Comparison of ENCODE assay signal across 1 cellular context in genomic region chr2:60964651-60965513, GRCh38.
A peak's percentile ranks its signal among the peaks of the same experiment; 100 is the strongest.
TF ChIP-seq lines count a peak whose summit lies in the region.

No MANE protein-coding gene starts in this region.

TF ChIP-seq in liver, 16 proteins besides CTCF, POLR2A, EP300 and RAD21:
- TF ChIP-seq RXRA (IDR thresholded peaks at IDR 0.05) (no peak), YY1 (IDR thresholded peaks at IDR 0.05) (peak; percentile 45), FOXA1 (IDR thresholded peaks at IDR 0.05) (no peak)
- TF ChIP-seq, protein P1, sequence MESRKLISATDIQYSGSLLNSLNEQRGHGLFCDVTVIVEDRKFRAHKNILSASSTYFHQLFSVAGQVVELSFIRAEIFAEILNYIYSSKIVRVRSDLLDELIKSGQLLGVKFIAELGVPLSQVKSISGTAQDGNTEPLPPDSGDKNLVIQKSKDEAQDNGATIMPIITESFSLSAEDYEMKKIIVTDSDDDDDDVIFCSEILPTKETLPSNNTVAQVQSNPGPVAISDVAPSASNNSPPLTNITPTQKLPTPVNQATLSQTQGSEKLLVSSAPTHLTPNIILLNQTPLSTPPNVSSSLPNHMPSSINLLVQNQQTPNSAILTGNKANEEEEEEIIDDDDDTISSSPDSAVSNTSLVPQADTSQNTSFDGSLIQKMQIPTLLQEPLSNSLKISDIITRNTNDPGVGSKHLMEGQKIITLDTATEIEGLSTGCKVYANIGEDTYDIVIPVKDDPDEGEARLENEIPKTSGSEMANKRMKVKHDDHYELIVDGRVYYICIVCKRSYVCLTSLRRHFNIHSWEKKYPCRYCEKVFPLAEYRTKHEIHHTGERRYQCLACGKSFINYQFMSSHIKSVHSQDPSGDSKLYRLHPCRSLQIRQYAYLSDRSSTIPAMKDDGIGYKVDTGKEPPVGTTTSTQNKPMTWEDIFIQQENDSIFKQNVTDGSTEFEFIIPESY (IDR thresholded peaks at IDR 0.05) = no peak
TF ChIP-seq in liver: peak in this region for 1.
